20 cellular contexts compared by ENCODE assay signal in the genomic region with DNA sequence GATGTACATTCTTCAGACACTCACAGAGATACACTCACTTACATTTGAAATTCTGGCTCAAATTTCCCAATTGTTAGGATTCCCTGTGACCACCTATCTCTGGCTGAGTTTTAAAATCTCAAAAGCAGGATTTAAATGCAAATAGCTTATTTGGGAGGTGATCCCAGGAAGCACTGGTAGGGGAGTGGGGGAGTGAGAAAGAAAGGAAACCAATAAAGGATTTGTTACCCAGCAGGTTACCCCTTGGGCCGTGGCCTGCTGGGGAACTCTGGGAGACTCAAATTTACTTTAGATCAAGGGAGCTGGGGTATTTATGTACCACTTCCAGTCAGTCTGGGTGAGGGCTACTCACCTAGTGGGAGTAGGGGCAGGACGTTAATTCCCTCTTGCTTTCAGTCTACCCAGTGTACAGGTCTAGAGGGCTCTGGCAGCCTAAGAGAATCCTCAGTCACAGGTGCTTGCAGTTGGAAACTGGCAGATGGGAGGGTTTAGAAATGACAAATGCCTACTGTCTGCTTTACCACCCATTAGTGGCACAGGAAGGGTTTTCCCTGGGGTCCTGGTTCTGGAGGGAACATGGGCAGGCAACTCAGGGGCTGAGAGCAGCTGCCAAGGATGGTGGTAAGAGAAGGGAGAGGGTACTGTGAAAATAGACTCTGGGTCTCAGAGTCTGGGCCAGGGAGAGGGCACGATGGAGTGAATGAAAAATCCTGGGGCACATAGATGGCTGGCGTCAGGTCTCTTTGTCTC.
DNase-seq lines count a peak whose midpoint lies in the region; ATAC-seq and TF ChIP-seq lines count a peak whose summit lies in the region.
"Had no signal": no experiment of that assay in that cellular context is flagged by ENCODE, and none has a peak within 500 bp of the region (broad histone marks: within the 10 kb centered on the region; RNA-seq: fewer than 3 reads in every experiment).

No MANE protein-coding gene starts in this region.

- H3K9ac ChIP-seq in neural progenitor cell (no peak overlapping the region), neuronal stem cell (ENCODE audit: low read depth, low read length, poor library complexity) (no peak overlapping the region)

- H3K27ac Mint-ChIP-seq in glutamatergic neuron (ENCODE audit: unreplicated experiment) = peak overlapping the region; percentile 48
- H3K27ac Mint-ChIP-seq in neural progenitor cell = peak overlapping the region; percentile 64
- H3K27ac Mint-ChIP-seq in Caco-2 (ENCODE audit: unreplicated experiment) = no peak overlapping the region
- no peak overlapping the region for H3K27ac Mint-ChIP-seq in stimulated activated memory B cell treated with anti-CD40 and anti-IgM and Interleukin-4, amounts not matched to agents 10 μg/mL and 1 μg/mL and 100 μg/mL, for 72 hours
- H3K27ac Mint-ChIP-seq: activated CD4-positive, alpha-beta T cell treated with anti-CD3 and anti-CD28 coated beads, Interleukin-2, amount 10 ng/mL, durations not matched to agents 7 days and 5 days had no signal

- DNase-seq in left ventricle myocardium inferior (no peak), heart left ventricle (no peak), glutamatergic neuron (no peak), neural progenitor cell (ENCODE audit: low spot score) (peak; percentile 31), Caco-2 (no peak), T-helper 1 cell (no peak), neuronal stem cell (ENCODE audit: low spot score) (no peak)
- DNase-seq: activated CD4-positive, alpha-beta T cell treated with anti-CD3 and anti-CD28 coated beads, Interleukin-2, amount 10 ng/mL, durations not matched to agents 7 days and 5 days; activated naive CD4-positive, alpha-beta T cell treated with Interleukin-2 at 50 U/mL for 16 hours; anterior cingulate cortex; DMS79; hypothalamus; naive B cell; NCI-H1436; psoas muscle; stimulated activated CD4-positive, alpha-beta T cell treated with anti-CD3 and anti-CD28 coated beads, Interleukin-4, amount 100 ng/mL, for 4 hours; SW 1271 had no signal

- no peak overlapping the region for H2AK5ac ChIP-seq in neuronal stem cell (ENCODE audit: low read depth, low read length)

- no TSS peak for BruUV-seq in Caco-2 (replicated peaks; lab: Mats Ljungman, UMichigan)

- WGBS in heart left ventricle, 4 donors = 84 to 89% (median 87%) methylated on average over 4 of the region's 4 CpGs
- no CpG with 5 or more reads among the region's 4 CpGs for WGBS in neuronal stem cell (ENCODE audit: extremely low coverage in 2 of 2, insufficient read length in 2 of 2, insufficient replicate concordance in 1 of 2), 2 donors

- no peak overlapping the region for H3K23ac ChIP-seq in neuronal stem cell (ENCODE audit: low read depth, low read length, poor library complexity)

- H3K36me3 ChIP-seq in left ventricle myocardium inferior (peaks cover 12% of the 10 kb centered on the region), heart left ventricle (peaks cover 0 to 23% (median 11%) of the 10 kb centered on the region in 9 donors), neural progenitor cell (no peaks in the 10 kb centered on the region), Caco-2 (ENCODE audit: control insufficient read depth, insufficient read depth, low read length) (no peaks in the 10 kb centered on the region; the same call in 1 of the 2 replicates), neuronal stem cell (replicated peaks in 1 of 2; ENCODE audit: control insufficient read depth in 2 of 2, insufficient read depth in 2 of 2, low read length in 2 of 2) (peaks cover 0 to 4% of the 10 kb centered on the region in 2 donors)

- H4K91ac ChIP-seq in neuronal stem cell (ENCODE audit: low read depth, low read length, poor library complexity) = no peak overlapping the region

- no peak overlapping the region for H2BK5ac ChIP-seq in neuronal stem cell (ENCODE audit: low read length)

- H3K18ac ChIP-seq in neuronal stem cell (ENCODE audit: low read length) = no peak overlapping the region

- no peak overlapping the region for H2BK12ac ChIP-seq in neuronal stem cell (ENCODE audit: low read length)

- no peak overlapping the region for H2BK15ac ChIP-seq in neuronal stem cell (ENCODE audit: low read length)

- H3K27ac ChIP-seq in left ventricle myocardium inferior (replicated peaks) = peak overlapping the region; percentile 4
- peak overlapping the region in 2 of 12 donors; percentile 13 to 61 for H3K27ac ChIP-seq in heart left ventricle
- no peak overlapping the region for H3K27ac ChIP-seq in neural progenitor cell
- no peak overlapping the region for H3K27ac ChIP-seq in neuronal stem cell (replicated peaks; ENCODE audit: low read length)
- H3K27ac ChIP-seq: psoas muscle had no signal

- intact Hi-C loops in left ventricle myocardium inferior (cut with micrococcal nuclease) = no loop called here
- intact Hi-C loops in heart left ventricle (cut with DNase I) = no loop called here
- intact Hi-C loops in Caco-2 (cut with micrococcal nuclease; ENCODE audit: unreplicated experiment) = no loop called here

- TF ChIP-seq POLR2A in heart left ventricle (IDR thresholded peaks at IDR 0.05) = no peak

- no peak for ATAC-seq in heart left ventricle
- no peak for ATAC-seq in stimulated activated memory B cell treated with anti-CD40 and anti-IgM and Interleukin-4, amounts not matched to agents 10 μg/mL and 1 μg/mL and 100 μg/mL, for 72 hours
- ATAC-seq: HepG2, left colon, psoas muscle had no signal

- H3K9me3 Mint-ChIP-seq in glutamatergic neuron (ENCODE audit: unreplicated experiment) (peaks cover 3% of the 10 kb centered on the region), neural progenitor cell (no peaks in the 10 kb centered on the region), Caco-2 (ENCODE audit: unreplicated experiment) (no peaks in the 10 kb centered on the region)
- no peaks in the 10 kb centered on the region for H3K9me3 Mint-ChIP-seq in stimulated activated memory B cell treated with anti-CD40 and anti-IgM and Interleukin-4, amounts not matched to agents 10 μg/mL and 1 μg/mL and 100 μg/mL, for 72 hours
- H3K9me3 Mint-ChIP-seq: activated CD4-positive, alpha-beta T cell treated with anti-CD3 and anti-CD28 coated beads, Interleukin-2, amount 10 ng/mL, durations not matched to agents 7 days and 5 days; naive B cell had no signal

- no peaks in the 10 kb centered on the region for H3K79me1 ChIP-seq in neuronal stem cell (ENCODE audit: low read depth, low read length)

- H3F3A ChIP-seq in neural progenitor cell (ENCODE audit: low read depth) = peaks cover 20% of the 10 kb centered on the region

- H3K27me3 Mint-ChIP-seq in glutamatergic neuron (ENCODE audit: unreplicated experiment) = no peaks in the 10 kb centered on the region
- peaks cover 2% of the 10 kb centered on the region for H3K27me3 Mint-ChIP-seq in neural progenitor cell (ENCODE audit: insufficient read depth, low read depth)
- H3K27me3 Mint-ChIP-seq in Caco-2 (ENCODE audit: insufficient read depth, unreplicated experiment) = no peaks in the 10 kb centered on the region
- H3K27me3 Mint-ChIP-seq in stimulated activated memory B cell treated with anti-CD40 and anti-IgM and Interleukin-4, amounts not matched to agents 10 μg/mL and 1 μg/mL and 100 μg/mL, for 72 hours = no peaks in the 10 kb centered on the region
- H3K27me3 Mint-ChIP-seq: activated CD4-positive, alpha-beta T cell treated with anti-CD3 and anti-CD28 coated beads, Interleukin-2, amount 10 ng/mL, durations not matched to agents 7 days and 5 days; naive B cell had no signal

- no peak overlapping the region for H3K14ac ChIP-seq in neuronal stem cell (ENCODE audit: low read length)

- H4K8ac ChIP-seq in neuronal stem cell (ENCODE audit: low read depth, low read length) = no peak overlapping the region

- no peaks in the 10 kb centered on the region for H3K27me3 ChIP-seq in left ventricle myocardium inferior (ENCODE audit: low read depth)
- no peaks in the 10 kb centered on the region for H3K27me3 ChIP-seq in heart left ventricle
- H3K27me3 ChIP-seq in neural progenitor cell = no peaks in the 10 kb centered on the region
- no peaks in the 10 kb centered on the region for H3K27me3 ChIP-seq in Caco-2 (replicated peaks; ENCODE audit: control insufficient read depth, insufficient read depth, low read length)
- H3K27me3 ChIP-seq in neuronal stem cell (ENCODE audit: control insufficient read depth in 3 of 3, insufficient read depth in 3 of 3, low read depth in 1 of 3, low read length in 3 of 3) = no peaks in the 10 kb centered on the region

- H3K4me3 Mint-ChIP-seq in glutamatergic neuron (ENCODE audit: unreplicated experiment) (no peak overlapping the region), neural progenitor cell (no peak overlapping the region), Caco-2 (ENCODE audit: unreplicated experiment) (no peak overlapping the region)
- no peak overlapping the region for H3K4me3 Mint-ChIP-seq in stimulated activated memory B cell treated with anti-CD40 and anti-IgM and Interleukin-4, amounts not matched to agents 10 μg/mL and 1 μg/mL and 100 μg/mL, for 72 hours
- H3K4me3 Mint-ChIP-seq: activated CD4-positive, alpha-beta T cell treated with anti-CD3 and anti-CD28 coated beads, Interleukin-2, amount 10 ng/mL, durations not matched to agents 7 days and 5 days had no signal

- peaks cover 94% of the 10 kb centered on the region for H3K4me1 ChIP-seq in left ventricle myocardium inferior
- peaks cover 8 to 82% (median 54%) of the 10 kb centered on the region in 12 donors for H3K4me1 ChIP-seq in heart left ventricle
- peaks cover 33% of the 10 kb centered on the region for H3K4me1 ChIP-seq in neural progenitor cell
- H3K4me1 ChIP-seq in Caco-2 = no peaks in the 10 kb centered on the region
- H3K4me1 ChIP-seq in neuronal stem cell (ENCODE audit: control insufficient read depth in 2 of 2, insufficient read depth in 1 of 2, low read depth in 1 of 2, low read length in 2 of 2) = peaks cover 1 to 15% of the 10 kb centered on the region in 2 donors

- POLR2A ChIA-PET in Caco-2 (lab: Charles Lee) = no interaction called here

- CTCF ChIA-PET in Caco-2 (lab: Charles Lee) = interaction anchor here (0.6 kb wide), 1 partner anchor 97 kb away, joined by 5 read pairs; no protein-coding TSS in a partner anchor

- H3K36me3 Mint-ChIP-seq in glutamatergic neuron (ENCODE audit: unreplicated experiment) (no peaks in the 10 kb centered on the region), neural progenitor cell (peaks cover 9% of the 10 kb centered on the region), Caco-2 (ENCODE audit: insufficient read depth, unreplicated experiment) (peaks cover 6% of the 10 kb centered on the region)
- peaks cover 45% of the 10 kb centered on the region for H3K36me3 Mint-ChIP-seq in stimulated activated memory B cell treated with anti-CD40 and anti-IgM and Interleukin-4, amounts not matched to agents 10 μg/mL and 1 μg/mL and 100 μg/mL, for 72 hours

- H3K79me2 ChIP-seq in neural progenitor cell (ENCODE audit: low read depth) = no peaks in the 10 kb centered on the region

- peaks cover 15% of the 10 kb centered on the region for H4K20me1 ChIP-seq in neural progenitor cell (ENCODE audit: low read depth)

- no peak for TF ChIP-seq CTCF in left ventricle myocardium inferior (IDR thresholded peaks at IDR 0.05; ENCODE audit: borderline replicate concordance)
- TF ChIP-seq CTCF in heart left ventricle (IDR thresholded peaks at IDR 0.05) = no peak
- TF ChIP-seq CTCF in glutamatergic neuron (IDR thresholded peaks at IDR 0.05; ENCODE audit: partially characterized antibody, unreplicated experiment) = no peak
- TF ChIP-seq CTCF in neural progenitor cell (IDR thresholded peaks at IDR 0.05) = no peak
- TF ChIP-seq CTCF in Caco-2 (IDR thresholded peaks at IDR 0.05; ENCODE audit: insufficient read depth in 1 of 2, low read depth in 1 of 2, low read length in 1 of 2, severe bottlenecking in 1 of 2, unreplicated experiment in 1 of 2) = no peak

- no peak overlapping the region for H2BK120ac ChIP-seq in neuronal stem cell (ENCODE audit: low read depth, low read length)

- no peak overlapping the region for H3K4me3 ChIP-seq in left ventricle myocardium inferior
- no peak overlapping the region for H3K4me3 ChIP-seq in heart left ventricle
- H3K4me3 ChIP-seq in neural progenitor cell = no peak overlapping the region
- H3K4me3 ChIP-seq in Caco-2 (ENCODE audit: low read depth, low read length) = no peak overlapping the region
- no peak overlapping the region for H3K4me3 ChIP-seq in neuronal stem cell (ENCODE audit: low read length in 2 of 2)
- H3K4me3 ChIP-seq: psoas muscle had no signal

- H3K4ac ChIP-seq in neuronal stem cell (ENCODE audit: low read length) = no peak overlapping the region

- peak overlapping the region; percentile 56 for H3K4me2 ChIP-seq in neural progenitor cell
- no peak overlapping the region for H3K4me2 ChIP-seq in neuronal stem cell (ENCODE audit: insufficient read depth, low read length, poor library complexity, severe bottlenecking)

- H2AFZ ChIP-seq in neural progenitor cell (replicated peaks) (no peak overlapping the region), neuronal stem cell (ENCODE audit: low read length) (no peak overlapping the region)

- H3K9me3 ChIP-seq in left ventricle myocardium inferior (replicated peaks) (no peaks in the 10 kb centered on the region), heart left ventricle (no peaks in the 10 kb centered on the region), neural progenitor cell (ENCODE audit: low read depth) (no peaks in the 10 kb centered on the region), Caco-2 (no peaks in the 10 kb centered on the region), neuronal stem cell (replicated peaks in 1 of 2; ENCODE audit: control insufficient read depth in 2 of 2, insufficient read depth in 1 of 2, low read depth in 1 of 2, low read length in 2 of 2) (peaks cover 0 to 3% of the 10 kb centered on the region in 2 donors)
- H3K9me3 ChIP-seq: psoas muscle had no signal

- H3K4me1 Mint-ChIP-seq in glutamatergic neuron (ENCODE audit: low read depth, unreplicated experiment) (peaks cover 42% of the 10 kb centered on the region), neural progenitor cell (peaks cover 29% of the 10 kb centered on the region), Caco-2 (ENCODE audit: low read depth, unreplicated experiment) (peaks cover 10% of the 10 kb centered on the region)
- no peaks in the 10 kb centered on the region for H3K4me1 Mint-ChIP-seq in stimulated activated memory B cell treated with anti-CD40 and anti-IgM and Interleukin-4, amounts not matched to agents 10 μg/mL and 1 μg/mL and 100 μg/mL, for 72 hours

Comparison
In these comparisons a context has a peak if more than half of its experiments do, and no peak if none do; other contexts are left out.
1. H3K27ac Mint-ChIP-seq: peak in glutamatergic neuron (single experiment) and neural progenitor cell (single experiment); none in Caco-2 (single experiment) and stimulated activated memory B cell treated with anti-CD40 and anti-IgM and Interleukin-4, amounts not matched to agents 10 μg/mL and 1 μg/mL and 100 μg/mL, for 72 hours (single experiment).